In the genomic region with DNA sequence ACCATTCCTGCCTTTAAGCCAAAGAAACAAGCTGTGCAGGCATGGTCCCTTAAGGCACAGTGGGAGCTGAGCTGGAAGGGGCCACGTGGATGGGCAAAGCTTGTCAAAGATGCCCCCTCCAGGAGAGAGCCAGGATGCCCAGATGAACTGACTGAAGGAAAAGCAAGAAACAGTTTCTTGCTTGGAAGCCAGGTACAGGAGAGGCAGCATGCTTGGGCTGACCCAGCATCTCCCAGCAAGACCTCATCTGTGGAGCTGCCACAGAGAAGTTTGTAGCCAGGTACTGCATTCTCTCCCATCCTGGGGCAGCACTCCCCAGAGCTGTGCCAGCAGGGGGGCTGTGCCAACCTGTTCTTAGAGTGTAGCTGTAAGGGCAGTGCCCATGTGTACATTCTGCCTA, we compare ENCODE assay signal across 8 cellular contexts. TPM values are rescaled to one million over a fixed set of nuclear protein-coding genes. Genes with fewer than 3 reads are reported as not detected.
DNase-seq lines count a peak whose midpoint lies in the region; TF ChIP-seq lines count a peak whose summit lies in the region.

No MANE protein-coding gene starts in this region.

- TF ChIP-seq CTCF in BE2C (IDR thresholded peaks at IDR 0.05; ENCODE audit: low read depth, low read length) (no peak), NB4 (IDR thresholded peaks at IDR 0.05; ENCODE audit: low read depth, low read length) (no peak), dorsolateral prefrontal cortex (IDR thresholded peaks at IDR 0.05 in 54 of 56, conservative IDR thresholded peaks at IDR 0.05 in 2 of 56; ENCODE audit: low read depth in 1 of 56, partially characterized antibody in 56 of 56) (no peak)

- H3K4me3 ChIP-seq in BE2C (ENCODE audit: low read depth, low read length) (peak overlapping the region; percentile 95; the same call in 1 of the 2 replicates), NB4 (ENCODE audit: low read depth, low read length) (peak overlapping the region; percentile 85), dorsolateral prefrontal cortex (peak overlapping the region in 36 of 59 donors; percentile 52 to 81 (median 73)), neuron (ENCODE audit: low read length) (peak overlapping the region; percentile 91)

- H3K9me3 ChIP-seq in BE2C = no peaks in the 10 kb centered on the region
- H3K9me3 ChIP-seq in neuron (ENCODE audit: low read length) = no peaks in the 10 kb centered on the region

- no peaks in the 10 kb centered on the region; the same call in 1 of the 2 replicates for H3K36me3 ChIP-seq in BE2C
- peaks cover 7% of the 10 kb centered on the region for H3K36me3 ChIP-seq in neuron (ENCODE audit: insufficient read depth, low read length)

- H2AFZ ChIP-seq in neuron (ENCODE audit: low read depth, low read length) = no peak overlapping the region

- peak overlapping the region in 47 of 59 donors; percentile 81 to 98 (median 93) for H3K27ac ChIP-seq in dorsolateral prefrontal cortex

- H3K27me3 ChIP-seq in BE2C (no peaks in the 10 kb centered on the region), dorsolateral prefrontal cortex (no peaks in the 10 kb centered on the region), neuron (ENCODE audit: insufficient read depth, low read length) (peaks cover 5% of the 10 kb centered on the region)

- DNase-seq in BE2C (no peak), NB4 (ENCODE audit: low read depth) (no peak), dorsolateral prefrontal cortex (no peak), NCI-H1048 (lab: John Stamatoyannopoulos, UW) (no peak), hepatic stellate cell (ENCODE audit: low spot score) (no peak), NCI-H774 (lab: John Stamatoyannopoulos, UW) (no peak)
- no peak for DNase-seq in NK-92 treated with Interleukin-12 subunit alpha and Interleukin-12 subunit beta, amount 100 ng/mL, for 24 hours (lab: John Stamatoyannopoulos, UW)

- no peak for TF ChIP-seq POLR2A in NB4 (IDR thresholded peaks at IDR 0.05; ENCODE audit: extremely low read depth, insufficient read length)

- peaks cover 7% of the 10 kb centered on the region for H3K4me1 ChIP-seq in BE2C
- peaks cover 31% of the 10 kb centered on the region for H3K4me1 ChIP-seq in neuron (ENCODE audit: insufficient read depth, low read length)

- intact Hi-C loops in dorsolateral prefrontal cortex (cut with DNase I) = no loop called here

RNA-seq across cellular contexts. Expression of a gene that starts 1.3 kb away (rescaled TPM):
- polyA plus RNA-seq in BE2C (2012; ENCODE audit: insufficient read depth, insufficient read length, low read depth) = 37.1 TPM
- 10 to 100 TPM in 40 of 120 experiments, 1 to 10 TPM in 80; 4.8 to 17.0 (median 9.0) TPM for total RNA-seq in dorsolateral prefrontal cortex

RNA-seq across cellular contexts. Expression of a gene that starts 6.0 kb away (rescaled TPM):
- 221 TPM for polyA plus RNA-seq in BE2C (2012; ENCODE audit: insufficient read depth, insufficient read length, low read depth)
- total RNA-seq in dorsolateral prefrontal cortex = 10 to 100 TPM; 28.0 to 77.8 (median 52.8) TPM

RNA-seq across cellular contexts. Expression of a gene that starts 6.6 kb away (rescaled TPM):
- polyA plus RNA-seq in BE2C (2012; ENCODE audit: insufficient read depth, insufficient read length, low read depth) = 6.7 TPM
- total RNA-seq in dorsolateral prefrontal cortex = 100 to 1,000 TPM in 1 of 120 experiments, 10 to 100 TPM in 118, 1 to 10 TPM in 1; 8.7 to 144 (median 30.1) TPM

RNA-seq across cellular contexts. Expression of a gene that starts 38.8 kb away (rescaled TPM):
- 420 TPM for polyA plus RNA-seq in BE2C (2012; ENCODE audit: insufficient read depth, insufficient read length, low read depth)
- 100 to 1,000 TPM in 14 of 120 experiments, 10 to 100 TPM in 106; 49.0 to 130 (median 82.4) TPM for total RNA-seq in dorsolateral prefrontal cortex

RNA-seq across cellular contexts. Expression of a gene that starts 39.3 kb away (rescaled TPM):
- 25.0 TPM for polyA plus RNA-seq in BE2C (2012; ENCODE audit: insufficient read depth, insufficient read length, low read depth)
- total RNA-seq in dorsolateral prefrontal cortex = 10 to 100 TPM; 10.2 to 31.0 (median 19.3) TPM
